ENCODE assay signal across 9 cellular contexts in the genomic region with DNA sequence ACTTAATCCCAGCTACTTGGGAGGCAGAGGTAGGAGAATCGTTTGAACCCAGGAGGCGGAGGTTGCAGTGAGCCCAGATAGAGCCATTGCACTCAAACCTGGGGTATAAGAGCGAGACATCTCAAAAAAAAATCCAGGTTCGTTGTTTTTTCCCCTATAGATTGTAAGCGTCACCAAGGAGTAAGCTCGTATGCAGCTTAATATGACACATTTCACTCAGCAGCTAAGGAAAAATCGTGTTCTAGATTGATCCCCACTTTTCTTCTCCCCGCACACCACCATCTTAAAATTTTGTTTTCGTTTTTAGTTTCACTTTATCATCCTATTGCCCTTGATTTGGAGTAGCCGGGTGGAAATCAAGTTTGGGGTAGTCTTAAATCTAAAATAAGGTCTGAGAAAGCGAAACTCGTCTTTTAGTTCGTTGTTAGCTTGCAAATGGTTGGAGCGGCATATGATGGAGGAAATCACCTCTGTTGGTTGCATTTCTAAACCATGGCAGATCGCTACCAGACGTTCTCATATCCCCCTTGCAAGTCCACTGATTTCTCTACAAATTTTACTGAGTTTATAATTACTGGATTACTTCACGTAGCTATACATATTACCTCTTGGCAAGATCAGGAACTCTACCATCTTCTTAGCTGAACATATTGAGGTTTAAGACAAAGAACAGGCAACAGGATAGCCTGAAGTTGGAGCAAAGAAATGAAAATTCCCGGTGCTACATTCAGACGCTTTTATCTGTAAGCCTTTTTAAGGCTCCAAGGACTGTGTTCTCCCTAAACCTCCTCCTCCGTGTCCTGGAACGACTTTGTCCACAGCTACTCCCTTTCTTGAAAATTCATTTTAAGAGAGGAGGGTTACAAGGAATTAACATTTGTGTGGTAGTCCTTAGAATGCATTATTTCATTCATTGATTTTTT.
A peak's percentile ranks its signal among the peaks of the same experiment; 100 is the strongest.
DNase-seq lines count a peak whose midpoint lies in the region; ATAC-seq, FAIRE-seq and TF ChIP-seq lines count a peak whose summit lies in the region.
"Had no signal": no experiment of that assay in that cellular context is flagged by ENCODE, and none has a peak within 500 bp of the region (broad histone marks: within the 10 kb centered on the region; RNA-seq: fewer than 3 reads in every experiment).

No MANE protein-coding gene starts in this region.

- H3K9me3 ChIP-seq in CD8-positive, alpha-beta memory T cell (ENCODE audit: low read length): no peaks in the 10 kb centered on the region
- H3K9me3 ChIP-seq in MG63: no peaks in the 10 kb centered on the region

- no peaks in the 10 kb centered on the region for H3K36me3 ChIP-seq in CD8-positive, alpha-beta memory T cell (ENCODE audit: insufficient read depth, low read length)
- no peaks in the 10 kb centered on the region for H3K36me3 ChIP-seq in MG63

- FAIRE-seq in H54 (lab: Jason Lieb, UNC): no peak

- no peak for TF ChIP-seq CTCF in coronary artery (IDR thresholded peaks at IDR 0.05)
- no peak for TF ChIP-seq CTCF in osteocyte (IDR thresholded peaks at IDR 0.05)

- H3K4me1 Mint-ChIP-seq in CD8-positive, alpha-beta memory T cell: peaks cover 19 to 27% (median 22%) of the 10 kb centered on the region in 3 donors
- H3K4me1 Mint-ChIP-seq in naive thymus-derived CD8-positive, alpha-beta T cell: peaks cover 3 to 26% (median 11%) of the 10 kb centered on the region in 4 donors
- H3K4me1 Mint-ChIP-seq in osteocyte (ENCODE audit: unreplicated experiment): peaks cover 33% of the 10 kb centered on the region

- H3K9me3 Mint-ChIP-seq in CD8-positive, alpha-beta memory T cell: no peaks in the 10 kb centered on the region
- H3K9me3 Mint-ChIP-seq in naive thymus-derived CD8-positive, alpha-beta T cell: no peaks in the 10 kb centered on the region
- H3K9me3 Mint-ChIP-seq in osteocyte (ENCODE audit: unreplicated experiment): no peaks in the 10 kb centered on the region
- H3K9me3 Mint-ChIP-seq: neural crest cell had no signal

- H3K27me3 Mint-ChIP-seq in CD8-positive, alpha-beta memory T cell: peaks cover 0 to 5% of the 10 kb centered on the region in 2 donors
- no peaks in the 10 kb centered on the region for H3K27me3 Mint-ChIP-seq in naive thymus-derived CD8-positive, alpha-beta T cell
- H3K27me3 Mint-ChIP-seq in osteocyte (ENCODE audit: unreplicated experiment): no peaks in the 10 kb centered on the region

- peaks cover 23% of the 10 kb centered on the region for H3K4me1 ChIP-seq in CD8-positive, alpha-beta memory T cell (ENCODE audit: insufficient read depth, low read length)

- CTCF ChIA-PET in CD8-positive, alpha-beta memory T cell (lab: Charles Lee): interaction anchor here (0.6 to 6.2 kb wide), 21 partner anchors 10 to 322 kb away, joined by 3 to 76 read pairs (median 5); a partner anchor contains a TSS

- peak; percentile 13 to 31 for ATAC-seq in naive thymus-derived CD8-positive, alpha-beta T cell
- no peak for ATAC-seq in GM19452 (IDR thresholded peaks at IDR 0.05; ENCODE audit: unreplicated experiment)
- ATAC-seq in HG03457 (IDR thresholded peaks at IDR 0.05; ENCODE audit: unreplicated experiment): no peak

- no peaks in the 10 kb centered on the region for H3K27me3 ChIP-seq in CD8-positive, alpha-beta memory T cell (ENCODE audit: insufficient read depth, low read length, poor library complexity, severe bottlenecking)
- H3K27me3 ChIP-seq in MG63: no peaks in the 10 kb centered on the region

- TF ChIP-seq POLR2A in H54 (IDR thresholded peaks at IDR 0.05; ENCODE audit: low read depth, low read length): no peak

- peak overlapping the region; percentile 85 for H3K27ac ChIP-seq in CD8-positive, alpha-beta memory T cell (ENCODE audit: low read depth, low read length)
- peak overlapping the region; percentile 91 to 97 for H3K27ac ChIP-seq in coronary artery

- H3K4me3 Mint-ChIP-seq in CD8-positive, alpha-beta memory T cell: no peak overlapping the region
- no peak overlapping the region for H3K4me3 Mint-ChIP-seq in naive thymus-derived CD8-positive, alpha-beta T cell
- no peak overlapping the region for H3K4me3 Mint-ChIP-seq in osteocyte (ENCODE audit: unreplicated experiment)
- H3K4me3 Mint-ChIP-seq: neural crest cell had no signal

- POLR2A ChIA-PET in CD8-positive, alpha-beta memory T cell (lab: Charles Lee): interaction anchor here (0.6 to 6.5 kb wide), 28 partner anchors 10 to 1598 kb away, joined by 3 to 200 read pairs (median 9); partner anchors contain the start of gene HMGN4
- POLR2A ChIA-PET in naive thymus-derived CD8-positive, alpha-beta T cell (lab: Charles Lee): interaction anchor here (0.7 to 7.9 kb wide), 40 partner anchors 10 to 1619 kb away, joined by 3 to 271 read pairs (median 10); partner anchors contain the start of gene HMGN4

- peaks cover 0 to 6% (median 0%) of the 10 kb centered on the region in 3 donors for H3K36me3 Mint-ChIP-seq in CD8-positive, alpha-beta memory T cell
- no peaks in the 10 kb centered on the region for H3K36me3 Mint-ChIP-seq in naive thymus-derived CD8-positive, alpha-beta T cell
- H3K36me3 Mint-ChIP-seq in osteocyte (ENCODE audit: unreplicated experiment): no peaks in the 10 kb centered on the region

- no peak overlapping the region for H3K27ac Mint-ChIP-seq in CD8-positive, alpha-beta memory T cell
- H3K27ac Mint-ChIP-seq in naive thymus-derived CD8-positive, alpha-beta T cell: no peak overlapping the region
- H3K27ac Mint-ChIP-seq in osteocyte (ENCODE audit: unreplicated experiment): no peak overlapping the region

- peak overlapping the region; percentile 87 for H3K4me3 ChIP-seq in CD8-positive, alpha-beta memory T cell (ENCODE audit: low read length)
- H3K4me3 ChIP-seq in MG63: peak overlapping the region; percentile 57
- peak overlapping the region; percentile 72 for H3K4me3 ChIP-seq in coronary artery

- DNase-seq in CD8-positive, alpha-beta memory T cell: peak in 3 of 5 donors; percentile 56 to 79 (median 75)
- no peak for DNase-seq in MG63
- no peak for DNase-seq in coronary artery (ENCODE audit: low spot score)
- DNase-seq in naive thymus-derived CD8-positive, alpha-beta T cell: peak in 8 of 10 donors; percentile 30 to 83 (median 63)
- no peak for DNase-seq in osteocyte (ENCODE audit: extremely low spot score, unreplicated experiment)
- no peak for DNase-seq in H54 (ENCODE audit: insufficient read length, low spot score)

Comparison
In these comparisons a context has a peak if more than half of its experiments do, and no peak if none do; other contexts are left out.
1. DNase-seq: peak in CD8-positive, alpha-beta memory T cell (3 of 5) and naive thymus-derived CD8-positive, alpha-beta T cell (8 of 10); none in MG63 (single experiment), coronary artery (single experiment), osteocyte (single experiment) and H54 (single experiment).
2. ATAC-seq: peak in naive thymus-derived CD8-positive, alpha-beta T cell (2 of 2); none in GM19452 (single experiment) and HG03457 (single experiment).
3. Peak in every context shown above with its lines, with median percentiles within 50 percentile points of each other: H3K4me3 ChIP-seq.